Comparison of ENCODE assay signal across 8 cellular contexts in genomic region chr15:57527382-57528091, GRCh38.
DNase-seq lines count a peak whose midpoint lies in the region; ATAC-seq and TF ChIP-seq lines count a peak whose summit lies in the region.

No MANE protein-coding gene starts in this region.

- no peak overlapping the region for H3K9ac ChIP-seq in OCI-LY3 (ENCODE audit: low read length)

- TF ChIP-seq POLR2A in GM18505 (IDR thresholded peaks at IDR 0.05; ENCODE audit: borderline replicate concordance, extremely low read depth, insufficient read depth, insufficient read length) = no peak

- no peak overlapping the region for H2AFZ ChIP-seq in OCI-LY3 (ENCODE audit: low read depth, low read length)

- H3K4me1 ChIP-seq in BE2C (no peaks in the 10 kb centered on the region), OCI-LY3 (ENCODE audit: low read length) (peaks cover 15% of the 10 kb centered on the region), tibial artery (no peaks in the 10 kb centered on the region)

- H3K9me3 ChIP-seq in BE2C = no peaks in the 10 kb centered on the region
- H3K9me3 ChIP-seq in OCI-LY3 (ENCODE audit: insufficient read depth, low read length) = no peaks in the 10 kb centered on the region
- no peaks in the 10 kb centered on the region for H3K9me3 ChIP-seq in tibial artery

- peak; percentile 56 for DNase-seq in BE2C
- DNase-seq in LNCaP clone FGC (ENCODE audit: low read depth) = peak; percentile 90
- DNase-seq in central memory CD4-positive, alpha-beta T cell = peak; percentile 19
- DNase-seq in left colon = no peak
- DNase-seq in tibial artery = peak in 1 of 2 donors; percentile 50

- TF ChIP-seq CTCF in BE2C (IDR thresholded peaks at IDR 0.05; ENCODE audit: low read depth, low read length) = peak; percentile 72
- TF ChIP-seq CTCF in LNCaP clone FGC (IDR thresholded peaks at IDR 0.05; ENCODE audit: control insufficient read depth, extremely low read depth, insufficient read depth) = peak; percentile 72
- TF ChIP-seq CTCF in OCI-LY3 (IDR thresholded peaks at IDR 0.05; ENCODE audit: low read depth, low read length) = peak; percentile 83
- TF ChIP-seq CTCF in tibial artery (IDR thresholded peaks at IDR 0.05) = peak; percentile 63 to 76

- ATAC-seq in GM18505 (IDR thresholded peaks at IDR 0.05; ENCODE audit: unreplicated experiment) (peak; percentile 68), left colon (peak; percentile 76), HG03521 (IDR thresholded peaks at IDR 0.05; ENCODE audit: unreplicated experiment) (no peak)

- H3K27me3 ChIP-seq in BE2C (no peaks in the 10 kb centered on the region), OCI-LY3 (ENCODE audit: low read depth, low read length) (peaks cover 11% of the 10 kb centered on the region), tibial artery (no peaks in the 10 kb centered on the region)

- H3K4me2 ChIP-seq in OCI-LY3 (ENCODE audit: low read length) = peak overlapping the region; percentile 18; the same call in 1 of the 2 replicates

- H3K36me3 ChIP-seq in BE2C (no peaks in the 10 kb centered on the region), OCI-LY3 (replicated peaks; ENCODE audit: low read depth, low read length) (no peaks in the 10 kb centered on the region), tibial artery (no peaks in the 10 kb centered on the region)

- H3K27ac ChIP-seq in OCI-LY3 (ENCODE audit: low read length) (no peak overlapping the region), tibial artery (no peak overlapping the region)

- no peak overlapping the region for H3K4me3 ChIP-seq in BE2C (ENCODE audit: low read depth, low read length)
- no peak overlapping the region for H3K4me3 ChIP-seq in LNCaP clone FGC (ENCODE audit: low read depth, low read length)
- H3K4me3 ChIP-seq in OCI-LY3 (ENCODE audit: low read length) = no peak overlapping the region
- no peak overlapping the region for H3K4me3 ChIP-seq in tibial artery

- no peaks in the 10 kb centered on the region for H4K20me1 ChIP-seq in OCI-LY3 (ENCODE audit: insufficient read depth, low read length)

- no peaks in the 10 kb centered on the region for H3K79me2 ChIP-seq in OCI-LY3 (ENCODE audit: low read length)

- intact Hi-C loops in left colon (cut with DNase I, micrococcal nuclease) (loop anchor here (2.0 to 5.0 kb wide), 2 partner anchors 187 to 190 kb away; no protein-coding TSS in a partner anchor), tibial artery (cut with DNase I; ENCODE audit: low total_unique reads) (loop anchor here (5.0 kb wide), 2 partner anchors 185 to 380 kb away; no protein-coding TSS in a partner anchor)

Comparison
In these comparisons a context has a peak if more than half of its experiments do, and no peak if none do; other contexts are left out.
1. DNase-seq: peak in BE2C (single experiment), LNCaP clone FGC (single experiment) and central memory CD4-positive, alpha-beta T cell (single experiment); none in left colon (0 of 2).
2. Peak in every context shown above with its lines, with median percentiles within 50 percentile points of each other: CTCF ChIP-seq.